Comparison of ENCODE assay signal across 8 cellular contexts in the genomic region with DNA sequence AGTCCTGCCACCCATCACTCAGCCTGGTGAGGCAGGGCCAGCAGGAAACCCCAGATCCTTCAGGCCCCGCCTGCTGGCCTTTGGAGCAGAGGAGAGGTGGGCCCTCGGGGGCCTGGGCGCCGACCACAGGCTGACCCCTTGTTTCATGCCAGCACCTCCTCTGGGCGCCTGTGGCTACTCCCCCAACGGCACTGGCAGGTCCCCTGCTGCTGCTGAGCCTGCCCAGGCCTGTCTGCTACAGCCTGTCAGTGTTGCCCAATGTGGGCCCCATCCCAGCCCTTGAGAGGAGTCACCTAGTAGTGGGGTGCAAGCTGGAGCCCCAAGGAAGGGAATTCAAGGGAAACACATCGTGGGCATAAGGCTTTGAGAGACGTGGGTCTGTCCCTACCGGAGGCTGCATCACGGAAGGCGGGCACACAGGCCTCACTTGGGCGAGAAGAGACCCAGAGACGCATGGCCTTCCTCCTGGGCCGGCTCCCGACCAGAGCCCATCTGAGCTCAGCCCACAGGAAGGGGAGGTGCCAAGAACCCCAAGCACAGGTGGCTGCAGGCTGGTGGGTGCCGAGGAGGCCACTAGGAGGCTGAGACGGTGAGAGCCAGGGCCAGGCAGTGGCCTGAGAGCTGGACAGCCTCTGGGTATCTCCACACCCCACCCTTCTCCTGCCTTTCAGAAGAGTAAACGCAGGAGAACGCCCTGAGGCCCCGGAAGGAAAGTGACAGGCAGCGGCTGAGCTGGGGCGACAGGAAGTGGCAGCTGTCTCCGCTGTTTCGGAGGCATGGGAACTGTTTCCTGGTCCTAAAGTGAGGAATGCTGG. TPM values are rescaled to one million over a fixed set of nuclear protein-coding genes. Genes with fewer than 3 reads are reported as not detected.
A peak's percentile ranks its signal among the peaks of the same experiment; 100 is the strongest.
DNase-seq lines count a peak whose midpoint lies in the region; ATAC-seq and TF ChIP-seq lines count a peak whose summit lies in the region.

No MANE protein-coding gene starts in this region.

- H3K9me3 ChIP-seq in BE2C (no peaks in the 10 kb centered on the region; the same call in 1 of the 2 replicates), psoas muscle (no peaks in the 10 kb centered on the region)

- ATAC-seq in GM19023 (IDR thresholded peaks at IDR 0.05; ENCODE audit: unreplicated experiment) = peak; percentile 77
- peak; percentile 64 for ATAC-seq in HG03439 (IDR thresholded peaks at IDR 0.05; ENCODE audit: unreplicated experiment)
- peak; percentile 88 for ATAC-seq in activated T-cell treated with anti-CD3 and anti-CD28 coated beads, Interleukin-2, amount 50 U/mL, for 4 hours
- peak; percentile 74 for ATAC-seq in foreskin keratinocyte
- peak; percentile 18 to 53 (median 40) for ATAC-seq in psoas muscle

- H3K4me1 ChIP-seq in BE2C (peaks cover 33% of the 10 kb centered on the region), foreskin keratinocyte (peaks cover 10% of the 10 kb centered on the region), psoas muscle (peaks cover 45% of the 10 kb centered on the region)

- H3K4me3 Mint-ChIP-seq in activated T-cell treated with anti-CD3 and anti-CD28 coated beads, Interleukin-2, amount 50 U/mL, for 4 hours = peak overlapping the region; percentile 86

- H3K27me3 ChIP-seq in BE2C = no peaks in the 10 kb centered on the region
- no peaks in the 10 kb centered on the region for H3K27me3 ChIP-seq in foreskin keratinocyte
- H3K27me3 ChIP-seq in psoas muscle (ENCODE audit: insufficient read depth in 3 of 3, low read length in 2 of 3) = no peaks in the 10 kb centered on the region

- no peaks in the 10 kb centered on the region for H3K27me3 Mint-ChIP-seq in activated T-cell treated with anti-CD3 and anti-CD28 coated beads, Interleukin-2, amount 50 U/mL, for 4 hours (ENCODE audit: low read depth)

- peaks cover 4% of the 10 kb centered on the region; the same call in 1 of the 2 replicates for H3K36me3 ChIP-seq in BE2C
- H3K36me3 ChIP-seq in psoas muscle (ENCODE audit: insufficient read depth in 1 of 2, low read depth in 1 of 2) = no peaks in the 10 kb centered on the region

- 42 to 55% (median 55%) methylated on average over 24 of the region's 24 CpGs for WGBS in psoas muscle, 3 donors

- H3K27ac ChIP-seq in foreskin keratinocyte (no peak overlapping the region), psoas muscle (peak overlapping the region; percentile 97)

- peaks cover 26% of the 10 kb centered on the region for H3K4me1 Mint-ChIP-seq in activated T-cell treated with anti-CD3 and anti-CD28 coated beads, Interleukin-2, amount 50 U/mL, for 4 hours (ENCODE audit: low read depth)

- H3K4me3 ChIP-seq in BE2C (ENCODE audit: low read depth, low read length) (peak overlapping the region; percentile 25), psoas muscle (peak overlapping the region; percentile 43)

- no peaks in the 10 kb centered on the region for H3K9me3 Mint-ChIP-seq in activated T-cell treated with anti-CD3 and anti-CD28 coated beads, Interleukin-2, amount 50 U/mL, for 4 hours

- intact Hi-C loops in psoas muscle (cut with DNase I) = loop anchor here in 1 of 2 donors (5.0 kb wide), 1 partner anchor 46 kb away; no protein-coding TSS in a partner anchor

- TF ChIP-seq CTCF in BE2C (IDR thresholded peaks at IDR 0.05; ENCODE audit: low read depth, low read length) (peak; percentile 48), foreskin keratinocyte (conservative IDR thresholded peaks at IDR 0.05) (peak; percentile 41), psoas muscle (IDR thresholded peaks at IDR 0.05) (peak; percentile 15)

- peak; percentile 81 for DNase-seq in BE2C
- DNase-seq in OCI-M1 (lab: John Stamatoyannopoulos, UW) = peak; percentile 79
- DNase-seq in activated T-cell treated with anti-CD3 and anti-CD28 coated beads, Interleukin-2, amount 50 U/mL, for 4 hours = peak; percentile 46
- peak; percentile 50 to 69 for DNase-seq in foreskin keratinocyte
- DNase-seq in psoas muscle = peak; percentile 47 to 74
- no peak for DNase-seq in DMS79 (lab: John Stamatoyannopoulos, UW)

- no peaks in the 10 kb centered on the region for H3K36me3 Mint-ChIP-seq in activated T-cell treated with anti-CD3 and anti-CD28 coated beads, Interleukin-2, amount 50 U/mL, for 4 hours (ENCODE audit: insufficient read depth)

RNA-seq across cellular contexts. Expression of gene FASN, which starts 8.1 kb away (rescaled TPM):
- polyA plus RNA-seq in BE2C (2012; ENCODE audit: insufficient read depth, insufficient read length, low read depth) = 379 TPM
- total RNA-seq in activated T-cell treated with anti-CD3 and anti-CD28 coated beads, Interleukin-2, amount 50 U/mL, for 4 hours = 100 to 1,000 TPM; 365 to 468 (median 403) TPM
- 451 and 574 TPM in 2 replicates for total RNA-seq in foreskin keratinocyte
- polyA plus RNA-seq in foreskin keratinocyte = 357 and 440 TPM in 2 replicates
- total RNA-seq in psoas muscle = 10 to 100 TPM; 17.2 to 37.3 (median 23.4) TPM
- 10 to 100 TPM in 2 of 3 donors, 1 to 10 TPM in 1; 8.9 to 26.5 (median 12.0) TPM for polyA plus RNA-seq in psoas muscle

RNA-seq across cellular contexts. Expression of gene DUS1L, which starts 40.5 kb away (rescaled TPM):
- polyA plus RNA-seq in BE2C (2012; ENCODE audit: insufficient read depth, insufficient read length, low read depth) = 415 TPM
- total RNA-seq in activated T-cell treated with anti-CD3 and anti-CD28 coated beads, Interleukin-2, amount 50 U/mL, for 4 hours = 100 to 1,000 TPM; 323 to 369 (median 326) TPM
- total RNA-seq in foreskin keratinocyte (77.9 and 88.0 TPM in 2 replicates), psoas muscle (100 to 1,000 TPM in 3 of 4 donors, 10 to 100 TPM in 1; 72.6 to 136 (median 104) TPM)
- polyA plus RNA-seq in foreskin keratinocyte (118 and 136 TPM in 2 replicates), psoas muscle (100 to 1,000 TPM; 117 to 170 (median 133) TPM)

RNA-seq across cellular contexts. Expression of gene GPS1, which starts 54.4 kb away (rescaled TPM):
- 585 TPM for polyA plus RNA-seq in BE2C (2012; ENCODE audit: insufficient read depth, insufficient read length, low read depth)
- 100 to 1,000 TPM; 172 to 183 (median 177) TPM for total RNA-seq in activated T-cell treated with anti-CD3 and anti-CD28 coated beads, Interleukin-2, amount 50 U/mL, for 4 hours
- total RNA-seq in foreskin keratinocyte (113 and 115 TPM in 2 replicates), psoas muscle (100 to 1,000 TPM in 2 of 4 donors, 10 to 100 TPM in 2; 89.8 to 112 (median 97.7) TPM)
- polyA plus RNA-seq in foreskin keratinocyte (118 and 121 TPM in 2 replicates), psoas muscle (100 to 1,000 TPM in 2 of 3 donors, 10 to 100 TPM in 1; 87.1 to 114 (median 104) TPM)

RNA-seq across cellular contexts. Expression of gene RFNG, which starts 54.5 kb away (rescaled TPM):
- 73.1 TPM for polyA plus RNA-seq in BE2C (2012; ENCODE audit: insufficient read depth, insufficient read length, low read depth)
- 10 to 100 TPM; 20.3 to 21.5 (median 20.4) TPM for total RNA-seq in activated T-cell treated with anti-CD3 and anti-CD28 coated beads, Interleukin-2, amount 50 U/mL, for 4 hours
- 25.0 and 25.9 TPM in 2 replicates for total RNA-seq in foreskin keratinocyte
- polyA plus RNA-seq in foreskin keratinocyte = 32.1 and 38.1 TPM in 2 replicates
- total RNA-seq in psoas muscle = 10 to 100 TPM; 27.1 to 37.3 (median 29.3) TPM
- 10 to 100 TPM; 31.0 to 40.7 (median 37.3) TPM for polyA plus RNA-seq in psoas muscle

Comparison
In these comparisons a context has a peak if more than half of its experiments do, and no peak if none do; other contexts are left out.
1. RNA of gene FASN, which starts 8.1 kb away (total RNA-seq): 451 to 574 TPM in foreskin keratinocyte and 365 to 468 TPM in activated T-cell treated with anti-CD3 and anti-CD28 coated beads, Interleukin-2, amount 50 U/mL, for 4 hours; 17.2 to 37.3 TPM in psoas muscle; every median in the first group is over 4 times any median in the second.
2. Peak in every context shown above with its lines, with median percentiles within 50 percentile points of each other: CTCF ChIP-seq and ATAC-seq.